In the genomic region with DNA sequence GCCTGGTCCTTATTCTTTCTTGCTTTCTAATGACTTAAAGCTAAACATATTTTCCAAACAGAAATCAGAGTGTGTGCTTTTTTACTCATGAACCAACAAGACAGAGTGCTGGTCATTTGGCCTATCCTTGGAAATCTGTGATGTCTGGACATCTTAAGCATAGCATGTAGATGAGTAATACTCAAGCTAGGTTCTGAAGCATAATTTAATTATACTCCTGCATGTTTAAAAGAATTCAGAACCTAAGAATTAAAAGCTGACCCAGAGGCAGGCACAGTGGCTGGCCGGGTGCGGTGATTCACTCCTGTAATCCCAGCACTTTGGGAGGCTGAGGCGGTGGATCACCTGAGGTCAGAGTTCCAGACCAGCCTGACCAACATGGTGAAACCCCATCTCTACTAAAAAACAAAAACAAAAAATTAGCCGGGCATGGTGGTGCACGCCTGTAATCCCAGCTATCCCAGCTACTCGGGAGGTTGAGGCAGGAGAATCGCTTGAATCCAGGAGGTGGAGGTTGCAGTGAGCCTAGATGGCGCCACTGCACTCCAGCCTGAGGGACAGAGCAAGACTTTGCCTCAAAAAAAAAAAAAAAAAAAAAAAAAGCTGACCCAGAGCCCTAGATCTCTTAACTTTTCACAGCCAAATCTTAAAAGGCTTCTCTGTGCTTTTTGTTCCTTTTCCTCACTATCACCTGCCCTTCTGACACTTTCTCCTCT, we compare ENCODE assay signal across 11 cellular contexts. TPM values are rescaled to one million over a fixed set of nuclear protein-coding genes. Genes with fewer than 3 reads are reported as not detected.
A peak's percentile ranks its signal among the peaks of the same experiment; 100 is the strongest.
DNase-seq lines count a peak whose midpoint lies in the region; ATAC-seq and TF ChIP-seq lines count a peak whose summit lies in the region.
"Had no signal": no experiment of that assay in that cellular context is flagged by ENCODE, and none has a peak within 500 bp of the region (broad histone marks: within the 10 kb centered on the region; RNA-seq: fewer than 3 reads in every experiment).

No MANE protein-coding gene starts in this region.

- H3K9me3 Mint-ChIP-seq in glutamatergic neuron (ENCODE audit: unreplicated experiment), result peaks cover 3% of the 10 kb centered on the region

- peak overlapping the region; percentile 16; the same call in 1 of the 2 replicates for H2AK5ac ChIP-seq in IMR-90 (ENCODE audit: low read depth, low read length)
- H2AK5ac ChIP-seq in mesenchymal stem cell (ENCODE audit: low read length, severe bottlenecking), result no peak overlapping the region

- H3K4me3 ChIP-seq in IMR-90 (ENCODE audit: insufficient read depth, low read depth, low read length) (no peak overlapping the region), astrocyte of the spinal cord (ENCODE audit: low read depth, low read length) (no peak overlapping the region), mesenchymal stem cell (ENCODE audit: insufficient read depth in 1 of 2, low read depth in 1 of 2, low read length in 2 of 2) (no peak overlapping the region), esophagus muscularis mucosa (no peak overlapping the region)

- no peak overlapping the region for H2BK5ac ChIP-seq in IMR-90 (ENCODE audit: low read depth, low read length, poor library complexity, severe bottlenecking)
- no peak overlapping the region for H2BK5ac ChIP-seq in mesenchymal stem cell (ENCODE audit: low read depth, low read length, poor library complexity, severe bottlenecking)

- H2BK20ac ChIP-seq in IMR-90 (ENCODE audit: low read depth, low read length), result no peak overlapping the region

- in situ Hi-C loops in IMR-90 (cut with MboI; ENCODE audit: low sequenced_read_pairs), result no loop called here
- in situ Hi-C loops in astrocyte of the spinal cord (cut with HindIII; ENCODE audit: low sequenced_read_pairs), result no loop called here

- H3K4me2 ChIP-seq in IMR-90 (ENCODE audit: low read depth, low read length) (no peak overlapping the region), mesenchymal stem cell (ENCODE audit: low read length, poor library complexity, severe bottlenecking) (no peak overlapping the region)

- no peak overlapping the region for H3K23ac ChIP-seq in IMR-90 (ENCODE audit: low read depth, low read length)
- H3K23ac ChIP-seq in mesenchymal stem cell (ENCODE audit: low read length in 2 of 2), result no peak overlapping the region

- no peaks in the 10 kb centered on the region for H3K27me3 ChIP-seq in IMR-90 (ENCODE audit: control insufficient read depth, insufficient read depth, low read length)
- H3K27me3 ChIP-seq in mesenchymal stem cell (ENCODE audit: control insufficient read depth in 1 of 2, insufficient read depth in 1 of 2, low read length in 2 of 2), result no peaks in the 10 kb centered on the region
- no peaks in the 10 kb centered on the region for H3K27me3 ChIP-seq in esophagus muscularis mucosa

- H3K9ac ChIP-seq in IMR-90 (ENCODE audit: low read depth, low read length) (no peak overlapping the region), mesenchymal stem cell (ENCODE audit: low read length) (no peak overlapping the region)

- H3K27ac Mint-ChIP-seq in glutamatergic neuron (ENCODE audit: unreplicated experiment), result no peak overlapping the region
- H3K27ac Mint-ChIP-seq: memory B cell, T-cell had no signal

- peaks cover 3% of the 10 kb centered on the region; the same call in 1 of the 2 replicates for H4K20me1 ChIP-seq in IMR-90 (ENCODE audit: insufficient read depth, low read length)

- CTCF ChIA-PET in IMR-90 (lab: Yijun Ruan, JAX), result interaction anchor here (0.6 to 2.1 kb wide), 12 partner anchors 8 to 588 kb away, joined by 3 to 7 read pairs (median 4); no protein-coding TSS in a partner anchor

- no peak overlapping the region for H3K14ac ChIP-seq in IMR-90 (replicated peaks; ENCODE audit: low read depth, low read length)
- H3K14ac ChIP-seq in mesenchymal stem cell (ENCODE audit: low read length in 2 of 2), result no peak overlapping the region

- peak; percentile 29; the same call in 1 of the 2 replicates for TF ChIP-seq CTCF in IMR-90 (conservative IDR thresholded peaks at IDR 0.05; ENCODE audit: low read depth, low read length)
- TF ChIP-seq CTCF in astrocyte of the spinal cord (IDR thresholded peaks at IDR 0.05; ENCODE audit: low read depth, low read length), result peak; percentile 37
- TF ChIP-seq CTCF in glutamatergic neuron (IDR thresholded peaks at IDR 0.05; ENCODE audit: partially characterized antibody, unreplicated experiment), result no peak
- TF ChIP-seq CTCF in esophagus muscularis mucosa (IDR thresholded peaks at IDR 0.05), result peak in 1 of 3 experiments; percentile 25

- intact Hi-C loops in IMR-90 (cut with micrococcal nuclease) (no loop called here), esophagus muscularis mucosa (cut with DNase I) (no loop called here)

- H3K4me1 ChIP-seq in IMR-90 (ENCODE audit: control insufficient read depth, insufficient read depth, low read length) (peaks cover 2% of the 10 kb centered on the region; the same call in 1 of the 2 replicates), mesenchymal stem cell (ENCODE audit: control insufficient read depth, insufficient read depth, low read depth, low read length) (no peaks in the 10 kb centered on the region), esophagus muscularis mucosa (peaks cover 0 to 16% (median 9%) of the 10 kb centered on the region in 4 donors)

- H3K4me1 Mint-ChIP-seq in glutamatergic neuron (ENCODE audit: low read depth, unreplicated experiment), result no peaks in the 10 kb centered on the region
- H3K4me1 Mint-ChIP-seq: T-cell had no signal

- no peak overlapping the region for H4K5ac ChIP-seq in IMR-90 (ENCODE audit: low read depth, low read length)

- ATAC-seq in IMR-90 (ENCODE audit: low read depth), result peak; percentile 95
- ATAC-seq: T-cell had no signal

- H3K4me3 Mint-ChIP-seq in glutamatergic neuron (ENCODE audit: unreplicated experiment), result no peak overlapping the region
- H3K4me3 Mint-ChIP-seq: memory B cell, T-cell had no signal

- dilution Hi-C loops in IMR-90 (cut with HindIII; ENCODE audit: low sequenced_read_pairs, unreplicated experiment), result no loop called here

- H4K8ac ChIP-seq in IMR-90 (ENCODE audit: low read depth in 2 of 2, low read length in 2 of 2) (no peak overlapping the region), mesenchymal stem cell (ENCODE audit: low read length) (no peak overlapping the region)

- H3K9me1 ChIP-seq in IMR-90 (ENCODE audit: insufficient read depth, low read length), result peaks cover 4% of the 10 kb centered on the region; the same call in 1 of the 2 replicates

- peak; percentile 31 for DNase-seq in activated CD4-positive, alpha-beta T cell treated with anti-CD3 and anti-CD28 coated beads for 48 hours
- no peak for DNase-seq in activated CD4-positive, alpha-beta T cell treated with anti-CD3 and anti-CD28 coated beads, Interleukin-2, amount 50 U/mL, for 4 hours
- DNase-seq in IMR-90 (peak; percentile 84), astrocyte of the spinal cord (ENCODE audit: low read depth, low spot score) (peak; percentile 54), mesenchymal stem cell (peak; percentile 47), glutamatergic neuron (no peak), esophagus muscularis mucosa (ENCODE audit: extremely low spot score) (no peak)
- no peak for DNase-seq in central memory CD4-positive, alpha-beta T cell
- DNase-seq: T-cell had no signal

- H4K91ac ChIP-seq in IMR-90 (ENCODE audit: insufficient read depth, low read depth, low read length), result no peak overlapping the region
- H4K91ac ChIP-seq in mesenchymal stem cell (ENCODE audit: low read length), result no peak overlapping the region

- H2BK120ac ChIP-seq in IMR-90 (ENCODE audit: low read depth, low read length) (no peak overlapping the region), mesenchymal stem cell (ENCODE audit: low read depth, low read length) (no peak overlapping the region)

- WGBS in IMR-90 (ENCODE audit: extremely low coverage in 2 of 2, insufficient read length in 1 of 2), 2 experiments, result 93% methylated on average over 3 of the region's 8 CpGs; no CpG with 5 or more reads in 1 of the 2 experiments
- 87% methylated on average over 8 of the region's 8 CpGs for WGBS in mesenchymal stem cell
- WGBS in esophagus muscularis mucosa, result 92% methylated on average over 8 of the region's 8 CpGs

- peak; percentile 26 for TF ChIP-seq RAD21 in IMR-90 (IDR thresholded peaks at IDR 0.05; ENCODE audit: low read length)

- H3K79me1 ChIP-seq in IMR-90 (ENCODE audit: low read depth in 1 of 2, low read length in 2 of 2) (peaks cover 4 to 17% of the 10 kb centered on the region in 2 experiments; a peak in 2 of 4 replicates), mesenchymal stem cell (replicated peaks; ENCODE audit: low read length, poor library complexity, severe bottlenecking) (peaks cover 28% of the 10 kb centered on the region)

- BruUV-seq in IMR-90 (replicated peaks; lab: Mats Ljungman, UMichigan), result no TSS peak

- H3K27ac ChIP-seq in IMR-90 (ENCODE audit: insufficient read depth, low read length) (no peak overlapping the region), mesenchymal stem cell (ENCODE audit: low read length, poor library complexity, severe bottlenecking) (no peak overlapping the region), esophagus muscularis mucosa (replicated peaks in 1 of 4) (no peak overlapping the region)
- H3K27ac ChIP-seq: HL-60 had no signal

- no peaks in the 10 kb centered on the region for H3K9me3 ChIP-seq in IMR-90 (ENCODE audit: control insufficient read depth, insufficient read depth, low read length)
- no peaks in the 10 kb centered on the region for H3K9me3 ChIP-seq in mesenchymal stem cell (ENCODE audit: control insufficient read depth, low read length)
- no peaks in the 10 kb centered on the region for H3K9me3 ChIP-seq in esophagus muscularis mucosa

- H2AK9ac ChIP-seq in IMR-90 (replicated peaks; ENCODE audit: low read depth, low read length, poor library complexity), result no peak overlapping the region

- no peaks in the 10 kb centered on the region for H3K27me3 Mint-ChIP-seq in glutamatergic neuron (ENCODE audit: unreplicated experiment)
- H3K27me3 Mint-ChIP-seq: memory B cell, T-cell had no signal

- H3K18ac ChIP-seq in IMR-90 (ENCODE audit: low read depth, low read length) (no peak overlapping the region), mesenchymal stem cell (ENCODE audit: low read depth in 1 of 2, low read length in 2 of 2) (no peak overlapping the region)

- no peaks in the 10 kb centered on the region for H3K36me3 ChIP-seq in IMR-90 (ENCODE audit: control insufficient read depth, insufficient read depth, low read length)
- peaks cover 0 to 3% of the 10 kb centered on the region in 2 experiments for H3K36me3 ChIP-seq in mesenchymal stem cell (ENCODE audit: control insufficient read depth in 1 of 2, insufficient read depth in 2 of 2, low read depth in 1 of 2, low read length in 2 of 2)
- no peaks in the 10 kb centered on the region for H3K36me3 ChIP-seq in esophagus muscularis mucosa

- H2AFZ ChIP-seq in IMR-90 (replicated peaks; ENCODE audit: low read length, poor library complexity) (no peak overlapping the region), mesenchymal stem cell (ENCODE audit: low read depth, low read length) (no peak overlapping the region)

- TF ChIP-seq POLR2A in IMR-90 (IDR thresholded peaks at IDR 0.05; ENCODE audit: low read depth, low read length) (no peak), esophagus muscularis mucosa (IDR thresholded peaks at IDR 0.05; ENCODE audit: low read depth) (no peak)

- peak overlapping the region; percentile 6; the same call in 1 of the 2 replicates for H3K56ac ChIP-seq in IMR-90 (ENCODE audit: extremely low read depth, insufficient read depth, low read length)

- H3K36me3 Mint-ChIP-seq in glutamatergic neuron (ENCODE audit: unreplicated experiment), result peaks cover 3% of the 10 kb centered on the region

- TF ChIP-seq EP300 in esophagus muscularis mucosa (IDR thresholded peaks at IDR 0.05), result no peak

- no peak overlapping the region for H2BK12ac ChIP-seq in mesenchymal stem cell (ENCODE audit: low read length in 2 of 2)

- H2BK15ac ChIP-seq in IMR-90 (ENCODE audit: low read depth, low read length) (0 out of 3 replicates have a peak overlapping the region, but pooled peaks have one; percentile 33), mesenchymal stem cell (ENCODE audit: low read depth, poor library complexity, severe bottlenecking) (no peak overlapping the region)

- POLR2A ChIA-PET in IMR-90 (lab: Charles Lee; ENCODE audit: unreplicated experiment), result interaction anchor here (0.6 kb wide), 2 partner anchors 15 to 440 kb away, joined by 3 read pairs; no protein-coding TSS in a partner anchor

- H3K4ac ChIP-seq in IMR-90 (ENCODE audit: low read depth, low read length) (no peak overlapping the region), mesenchymal stem cell (ENCODE audit: low read depth in 1 of 2, low read length in 2 of 2) (no peak overlapping the region)

RNA-seq across cellular contexts. Expression of a gene that starts 16.2 kb away (rescaled TPM):
- 49.3 and 53.6 TPM in 2 replicates for total RNA-seq in IMR-90 (2012; rRNA removed)
- polyA plus RNA-seq in IMR-90 (2012; rRNA removed), result 38.3 and 40.2 TPM in 2 replicates
- 19.5 and 21.8 TPM in 2 replicates for polyA plus RNA-seq in IMR-90 (2012; cell fraction: cytosol; rRNA removed)
- polyA plus RNA-seq in IMR-90 (2012; cell fraction: nucleus; rRNA removed; ENCODE audit: low replicate concordance), result 40.5 and 57.5 TPM in 2 replicates
- 14.6 TPM for polyA plus RNA-seq in mesenchymal stem cell (2013, experiment 1 of 2)
- 13.8 TPM for polyA plus RNA-seq in mesenchymal stem cell (2013, experiment 2 of 2)
- total RNA-seq in glutamatergic neuron (ENCODE audit: unreplicated experiment), result 6.0 TPM
- total RNA-seq in esophagus muscularis mucosa, result 100 to 1,000 TPM; 101 to 172 (median 125) TPM

Comparison
In these comparisons a context has a peak if more than half of its experiments do, and no peak if none do; other contexts are left out.
1. DNase-seq: peak in activated CD4-positive, alpha-beta T cell treated with anti-CD3 and anti-CD28 coated beads for 48 hours (single experiment), IMR-90 (single experiment), astrocyte of the spinal cord (single experiment) and mesenchymal stem cell (single experiment); none in activated CD4-positive, alpha-beta T cell treated with anti-CD3 and anti-CD28 coated beads, Interleukin-2, amount 50 U/mL, for 4 hours (0 of 2), glutamatergic neuron (single experiment), central memory CD4-positive, alpha-beta T cell (single experiment) and esophagus muscularis mucosa (single experiment).